In genomic region chr17:72569193-72569946, GRCh38 we compare ENCODE assay signal across 18 cellular contexts.
DNase-seq lines count a peak whose midpoint lies in the region; ATAC-seq and TF ChIP-seq lines count a peak whose summit lies in the region.
"Had no signal": no experiment of that assay in that cellular context is flagged by ENCODE, and none has a peak within 500 bp of the region (broad histone marks: within the 10 kb centered on the region; RNA-seq: fewer than 3 reads in every experiment).

No MANE protein-coding gene starts in this region.

- H3K9me3 Mint-ChIP-seq in WTC11: no peaks in the 10 kb centered on the region
- H3K9me3 Mint-ChIP-seq: activated B cell treated with CpG ODN at 0.5 μM for 24 hours; activated T-cell treated with anti-CD3 and anti-CD28 coated beads, Interleukin-2, amount 50 U/mL, for 72 hours had no signal

- no peaks in the 10 kb centered on the region for H3K4me1 Mint-ChIP-seq in WTC11
- H3K4me1 Mint-ChIP-seq: activated B cell treated with CpG ODN at 0.5 μM for 24 hours had no signal

- no peak overlapping the region for H3K4ac ChIP-seq in neuronal stem cell (ENCODE audit: low read length)

- H3K4me3 ChIP-seq in neuronal stem cell (ENCODE audit: low read length in 2 of 2) (no peak overlapping the region), gastroesophageal sphincter (no peak overlapping the region)

- H3K27me3 Mint-ChIP-seq in WTC11 (ENCODE audit: low read depth): no peaks in the 10 kb centered on the region

- no peak overlapping the region for H3K23ac ChIP-seq in neuronal stem cell (ENCODE audit: low read depth, low read length, poor library complexity)

- no peak overlapping the region for H2BK5ac ChIP-seq in neuronal stem cell (ENCODE audit: low read length)

- H3K4me1 ChIP-seq in neuronal stem cell (ENCODE audit: control insufficient read depth in 2 of 2, insufficient read depth in 1 of 2, low read depth in 1 of 2, low read length in 2 of 2): peaks cover 2 to 34% of the 10 kb centered on the region in 2 donors
- H3K4me1 ChIP-seq in gastroesophageal sphincter: no peaks in the 10 kb centered on the region

- no CpG with 5 or more reads among the region's 17 CpGs for WGBS in neuronal stem cell (ENCODE audit: extremely low coverage in 2 of 2, insufficient read length in 2 of 2, insufficient replicate concordance in 1 of 2), 2 donors
- 18 to 40% methylated on average over 3 to 10 of the region's 17 CpGs for WGBS in gastroesophageal sphincter (ENCODE audit: low coverage in 1 of 2), 2 donors

- H3K36me3 ChIP-seq in neuronal stem cell (replicated peaks in 1 of 2; ENCODE audit: control insufficient read depth in 2 of 2, insufficient read depth in 2 of 2, low read length in 2 of 2) (no peaks in the 10 kb centered on the region), gastroesophageal sphincter (no peaks in the 10 kb centered on the region)
- H3K36me3 ChIP-seq: brain microvascular endothelial cell, neutrophil had no signal

- H2BK12ac ChIP-seq in neuronal stem cell (ENCODE audit: low read length): peak overlapping the region; percentile 47

- POLR2A ChIA-PET in WTC11 (lab: Charles Lee): no interaction called here

- H3K4me3 Mint-ChIP-seq in WTC11: no peak overlapping the region
- H3K4me3 Mint-ChIP-seq: activated B cell treated with CpG ODN at 0.5 μM for 24 hours; activated naive CD8-positive, alpha-beta T cell; activated T-cell treated with anti-CD3 and anti-CD28 coated beads, Interleukin-2, amount 50 U/mL, for 72 hours had no signal

- no peaks in the 10 kb centered on the region for H3K79me1 ChIP-seq in neuronal stem cell (ENCODE audit: low read depth, low read length)

- H3K27me3 ChIP-seq in neuronal stem cell (ENCODE audit: control insufficient read depth in 3 of 3, insufficient read depth in 3 of 3, low read depth in 1 of 3, low read length in 3 of 3) (no peaks in the 10 kb centered on the region), gastroesophageal sphincter (peaks cover 54% of the 10 kb centered on the region)
- H3K27me3 ChIP-seq: brain microvascular endothelial cell had no signal

- no peak overlapping the region for H3K27ac Mint-ChIP-seq in WTC11
- H3K27ac Mint-ChIP-seq: activated B cell treated with CpG ODN at 0.5 μM for 24 hours; activated naive CD8-positive, alpha-beta T cell; activated T-cell treated with anti-CD3 and anti-CD28 coated beads, Interleukin-2, amount 50 U/mL, for 72 hours had no signal

- no peak overlapping the region for H3K9ac ChIP-seq in neuronal stem cell (ENCODE audit: low read depth, low read length, poor library complexity)

- peak; percentile 45 for DNase-seq in DMS 273 (lab: John Stamatoyannopoulos, UW; ENCODE audit: unreplicated experiment)
- no peak for DNase-seq in DMS 273 treated with DMSO at 0.1 percent for 48 hours (lab: John Stamatoyannopoulos, UW)
- peak; percentile 48 for DNase-seq in NCI-H146 treated with DMSO at 0.1 percent for 48 hours (lab: John Stamatoyannopoulos, UW; ENCODE audit: unreplicated experiment)
- DNase-seq in WTC11 (ENCODE audit: low spot score): no peak
- no peak for DNase-seq in neuronal stem cell (ENCODE audit: low spot score)
- no peak for DNase-seq in SK-N-DZ (ENCODE audit: low spot score)
- DNase-seq: activated B cell treated with CpG ODN at 0.5 μM for 24 hours; activated T-cell treated with anti-CD3 and anti-CD28 coated beads, Interleukin-2, amount 50 U/mL, for 72 hours; brain microvascular endothelial cell; dermis blood vessel endothelial cell; foreskin melanocyte; stimulated activated CD4-positive, alpha-beta T cell treated with anti-CD3 and anti-CD28 coated beads, Interleukin-12 subunit alpha, Interleukin-12 subunit beta, amount 100 ng/mL, for 4 hours; T-helper 2 cell had no signal

- TF ChIP-seq EP300 in gastroesophageal sphincter (IDR thresholded peaks at IDR 0.05): no peak

- H2BK120ac ChIP-seq in neuronal stem cell (ENCODE audit: low read depth, low read length): peak overlapping the region; percentile 14

- no peak overlapping the region for H4K91ac ChIP-seq in neuronal stem cell (ENCODE audit: low read depth, low read length, poor library complexity)

- peak overlapping the region; percentile 68 for H2AFZ ChIP-seq in neuronal stem cell (ENCODE audit: low read length)

- H2AK5ac ChIP-seq in neuronal stem cell (ENCODE audit: low read depth, low read length): peak overlapping the region; percentile 91

- H3K9me3 ChIP-seq in neuronal stem cell (replicated peaks in 1 of 2; ENCODE audit: control insufficient read depth in 2 of 2, insufficient read depth in 1 of 2, low read depth in 1 of 2, low read length in 2 of 2) (no peaks in the 10 kb centered on the region), gastroesophageal sphincter (no peaks in the 10 kb centered on the region)
- H3K9me3 ChIP-seq: neutrophil had no signal

- peak; percentile 26; the same call in 1 of the 2 replicates for ATAC-seq in WTC11
- no peak for ATAC-seq in HG02678 (IDR thresholded peaks at IDR 0.05; ENCODE audit: unreplicated experiment)
- no peak for ATAC-seq in gastroesophageal sphincter
- ATAC-seq: activated T-cell treated with anti-CD3 and anti-CD28 coated beads, Interleukin-2, amount 50 U/mL, for 72 hours; left lobe of liver had no signal

- TF ChIP-seq POLR2A in gastroesophageal sphincter (IDR thresholded peaks at IDR 0.05): no peak

- H3K18ac ChIP-seq in neuronal stem cell (ENCODE audit: low read length): peak overlapping the region; percentile 44

- H4K8ac ChIP-seq in neuronal stem cell (ENCODE audit: low read depth, low read length): no peak overlapping the region

- H3K4me2 ChIP-seq in neuronal stem cell (ENCODE audit: insufficient read depth, low read length, poor library complexity, severe bottlenecking): peak overlapping the region; percentile 30

- CTCF ChIA-PET in WTC11 (lab: Charles Lee): interaction anchor here (0.7 to 1.0 kb wide), 3 partner anchors 8 to 724 kb away, joined by 3 to 7 read pairs (median 3); no protein-coding TSS in a partner anchor

- H2BK15ac ChIP-seq in neuronal stem cell (ENCODE audit: low read length): peak overlapping the region; percentile 40

- no peaks in the 10 kb centered on the region for H3K36me3 Mint-ChIP-seq in WTC11
- H3K36me3 Mint-ChIP-seq: activated naive CD8-positive, alpha-beta T cell had no signal

- TF ChIP-seq CTCF in WTC11 (IDR thresholded peaks at IDR 0.05): no peak
- TF ChIP-seq CTCF in gastroesophageal sphincter (IDR thresholded peaks at IDR 0.05): no peak

- H3K14ac ChIP-seq in neuronal stem cell (ENCODE audit: low read length): no peak overlapping the region

- H3K27ac ChIP-seq in neuronal stem cell (replicated peaks; ENCODE audit: low read length): no peak overlapping the region
- H3K27ac ChIP-seq in gastroesophageal sphincter: no peak overlapping the region
- H3K27ac ChIP-seq: brain microvascular endothelial cell, neutrophil had no signal

TF ChIP-seq in WTC11, 78 proteins besides CTCF, POLR2A, EP300 and RAD21:
- TF ChIP-seq GABPB1 (CRISPR knock-in tag; IDR thresholded peaks at IDR 0.05): 0 out of 2 replicates have a peak, but pooled peaks have one; percentile 28
- no peak for TF ChIP-seq MLX (CRISPR knock-in tag; IDR thresholded peaks at IDR 0.05)

Comparison
In these comparisons a context has a peak if more than half of its experiments do, and no peak if none do; other contexts are left out.
1. DNase-seq: peak in DMS 273 (single experiment) and NCI-H146 treated with DMSO at 0.1 percent for 48 hours (single experiment); none in DMS 273 treated with DMSO at 0.1 percent for 48 hours (single experiment), WTC11 (single experiment), neuronal stem cell (single experiment) and SK-N-DZ (single experiment).